9 cellular contexts compared by ENCODE assay signal in genomic region chr14:36657409-36658090, GRCh38. TPM values are rescaled to one million over a fixed set of nuclear protein-coding genes. Genes with fewer than 3 reads are reported as not detected.
A peak's percentile ranks its signal among the peaks of the same experiment; 100 is the strongest.
DNase-seq lines count a peak whose midpoint lies in the region; ATAC-seq and TF ChIP-seq lines count a peak whose summit lies in the region.
"Had no signal": no experiment of that assay in that cellular context is flagged by ENCODE, and none has a peak within 500 bp of the region (broad histone marks: within the 10 kb centered on the region; RNA-seq: fewer than 3 reads in every experiment).

No MANE protein-coding gene starts in this region.

- WGBS in adrenal gland, 4 donors, result 3 to 4% (median 4%) methylated on average over 24 to 53 of the region's 53 CpGs

- POLR2A ChIA-PET in AG04449 (lab: Yijun Ruan, JAX), result no interaction called here

- H3K36me3 ChIP-seq in neuron (ENCODE audit: insufficient read depth, low read length) (no peaks in the 10 kb centered on the region), adrenal gland (replicated peaks in 1 of 2) (no peaks in the 10 kb centered on the region)
- H3K36me3 ChIP-seq: neutrophil had no signal

- H3K27me3 ChIP-seq in neuron (ENCODE audit: insufficient read depth, low read length) (peaks cover 95% of the 10 kb centered on the region), adrenal gland (peaks cover 97% of the 10 kb centered on the region)

- in situ Hi-C loops in GM13976 (cut with MboI; ENCODE audit: low sequenced_read_pairs, unreplicated experiment), result loop anchor here (10.0 kb wide), 1 partner anchor 133 kb away; the partner anchor contains the start of gene NKX2-1

- peaks cover 93% of the 10 kb centered on the region for H3K27me3 Mint-ChIP-seq in activated T-helper 2 cell treated with anti-CD3 and anti-CD28 coated beads, Interferon-gamma antibody, Interleukin-2, Interleukin-4, amounts not matched to agents 10 μg/mL and 5 μg/mL and 100 μg/mL, durations not matched to agents 14 hours and 24 hours and 36 hours (ENCODE audit: low read depth)

- no peak overlapping the region for H3K4me3 Mint-ChIP-seq in activated T-helper 2 cell treated with anti-CD3 and anti-CD28 coated beads, Interferon-gamma antibody, Interleukin-2, Interleukin-4, amounts not matched to agents 10 μg/mL and 5 μg/mL and 100 μg/mL, durations not matched to agents 14 hours and 24 hours and 36 hours (ENCODE audit: low read depth)

- DNase-seq in AG04449 (ENCODE audit: low read depth, low spot score), result no peak
- DNase-seq in GM13976 (ENCODE audit: low spot score), result peak; percentile 20
- DNase-seq in dedifferentiated amniotic fluid mesenchymal stem cell (ENCODE audit: extremely low spot score), result peak; percentile 66
- DNase-seq in adrenal gland, result no peak
- DNase-seq in NCI-H345 (lab: John Stamatoyannopoulos, UW), result no peak
- no peak for DNase-seq in activated T-helper 2 cell treated with anti-CD3 and anti-CD28 coated beads, Interferon-gamma antibody, Interleukin-2, Interleukin-4, amounts not matched to agents 10 μg/mL and 5 μg/mL and 100 μg/mL, durations not matched to agents 14 hours and 24 hours and 36 hours (ENCODE audit: low spot score)

- H3K4me1 ChIP-seq in neuron (ENCODE audit: insufficient read depth, low read length), result peaks cover 42% of the 10 kb centered on the region
- H3K4me1 ChIP-seq in adrenal gland (replicated peaks in 1 of 2), result peaks cover 9 to 19% of the 10 kb centered on the region in 2 donors

- H3K4me1 Mint-ChIP-seq in activated T-helper 2 cell treated with anti-CD3 and anti-CD28 coated beads, Interferon-gamma antibody, Interleukin-2, Interleukin-4, amounts not matched to agents 10 μg/mL and 5 μg/mL and 100 μg/mL, durations not matched to agents 14 hours and 24 hours and 36 hours (ENCODE audit: low read depth), result peaks cover 9% of the 10 kb centered on the region

- no peak overlapping the region for H3K27ac ChIP-seq in adrenal gland
- H3K27ac ChIP-seq: neutrophil had no signal

- peak overlapping the region; percentile 29 for H3K4me3 ChIP-seq in AG04449 (ENCODE audit: low read depth, low read length)
- H3K4me3 ChIP-seq in neuron (ENCODE audit: low read length), result peak overlapping the region; percentile 12
- peak overlapping the region in 1 of 4 donors; percentile 35 for H3K4me3 ChIP-seq in adrenal gland

- peak overlapping the region; percentile 60 for H2AFZ ChIP-seq in neuron (ENCODE audit: low read depth, low read length)

- no peaks in the 10 kb centered on the region for H3K36me3 Mint-ChIP-seq in activated T-helper 2 cell treated with anti-CD3 and anti-CD28 coated beads, Interferon-gamma antibody, Interleukin-2, Interleukin-4, amounts not matched to agents 10 μg/mL and 5 μg/mL and 100 μg/mL, durations not matched to agents 14 hours and 24 hours and 36 hours (ENCODE audit: low read depth)

- no peaks in the 10 kb centered on the region for H3K9me3 ChIP-seq in neuron (ENCODE audit: low read length)
- no peaks in the 10 kb centered on the region for H3K9me3 ChIP-seq in adrenal gland (replicated peaks in 1 of 3)
- H3K9me3 ChIP-seq: neutrophil had no signal

- no peak overlapping the region for H3K27ac Mint-ChIP-seq in activated T-helper 2 cell treated with anti-CD3 and anti-CD28 coated beads, Interferon-gamma antibody, Interleukin-2, Interleukin-4, amounts not matched to agents 10 μg/mL and 5 μg/mL and 100 μg/mL, durations not matched to agents 14 hours and 24 hours and 36 hours

- H3K9me3 Mint-ChIP-seq in activated T-helper 2 cell treated with anti-CD3 and anti-CD28 coated beads, Interferon-gamma antibody, Interleukin-2, Interleukin-4, amounts not matched to agents 10 μg/mL and 5 μg/mL and 100 μg/mL, durations not matched to agents 14 hours and 24 hours and 36 hours, result no peaks in the 10 kb centered on the region

- TF ChIP-seq POLR2A in adrenal gland (IDR thresholded peaks at IDR 0.05), result no peak

- intact Hi-C loops in adrenal gland (cut with DNase I), result loop anchor here in 1 of 2 donors (10.0 kb wide), 1 partner anchor 277 kb away; no protein-coding TSS in a partner anchor
- intact Hi-C loops in activated T-helper 2 cell treated with anti-CD3 and anti-CD28 coated beads, Interferon-gamma antibody, Interleukin-2, Interleukin-4, amounts not matched to agents 10 μg/mL and 5 μg/mL and 100 μg/mL, durations not matched to agents 14 hours and 24 hours and 36 hours (cut with micrococcal nuclease), result loop anchor here (2.0 to 5.0 kb wide), 3 partner anchors 75 to 1550 kb away; partner anchors contain the start of genes NKX2-1, NKX2-8 and SSTR1

- CTCF ChIA-PET in AG04449 (lab: Yijun Ruan, JAX), result interaction anchor here (0.8 to 2.1 kb wide), 3 partner anchors 9 to 492 kb away, joined by 3 to 12 read pairs (median 7); no protein-coding TSS in a partner anchor

- no peak for ATAC-seq in HG03439 (IDR thresholded peaks at IDR 0.05; ENCODE audit: unreplicated experiment)

- TF ChIP-seq CTCF in AG04449 (IDR thresholded peaks at IDR 0.05; ENCODE audit: insufficient read depth, low read length, missing control alignments), result no peak
- TF ChIP-seq CTCF in GM13976 (IDR thresholded peaks at IDR 0.05; ENCODE audit: borderline replicate concordance, control extremely low read depth, extremely low read depth, insufficient read depth, missing control alignments), result no peak
- TF ChIP-seq CTCF in adrenal gland (IDR thresholded peaks at IDR 0.05), result no peak

RNA-seq across cellular contexts. Expression of gene PAX9, which starts 4.1 kb away (rescaled TPM):
- total RNA-seq in adrenal gland, result not detected
- polyA plus RNA-seq in adrenal gland, result under 1 TPM in 2 of 3 donors, not detected in 1; under 0.01 to 0.04 TPM
- total RNA-seq in activated T-helper 2 cell treated with anti-CD3 and anti-CD28 coated beads, Interferon-gamma antibody, Interleukin-2, Interleukin-4, amounts not matched to agents 10 μg/mL and 5 μg/mL and 100 μg/mL, durations not matched to agents 14 hours and 24 hours and 36 hours, result not detected in 2 replicates

Comparison
In these comparisons a context has a peak if more than half of its experiments do, and no peak if none do; other contexts are left out.
1. DNase-seq: peak in GM13976 (single experiment) and dedifferentiated amniotic fluid mesenchymal stem cell (single experiment); none in AG04449 (single experiment), adrenal gland (0 of 7), NCI-H345 (single experiment) and activated T-helper 2 cell treated with anti-CD3 and anti-CD28 coated beads, Interferon-gamma antibody, Interleukin-2, Interleukin-4, amounts not matched to agents 10 μg/mL and 5 μg/mL and 100 μg/mL, durations not matched to agents 14 hours and 24 hours and 36 hours (single experiment).